Comparison of ENCODE assay signal across 1 cellular context in the genomic region with DNA sequence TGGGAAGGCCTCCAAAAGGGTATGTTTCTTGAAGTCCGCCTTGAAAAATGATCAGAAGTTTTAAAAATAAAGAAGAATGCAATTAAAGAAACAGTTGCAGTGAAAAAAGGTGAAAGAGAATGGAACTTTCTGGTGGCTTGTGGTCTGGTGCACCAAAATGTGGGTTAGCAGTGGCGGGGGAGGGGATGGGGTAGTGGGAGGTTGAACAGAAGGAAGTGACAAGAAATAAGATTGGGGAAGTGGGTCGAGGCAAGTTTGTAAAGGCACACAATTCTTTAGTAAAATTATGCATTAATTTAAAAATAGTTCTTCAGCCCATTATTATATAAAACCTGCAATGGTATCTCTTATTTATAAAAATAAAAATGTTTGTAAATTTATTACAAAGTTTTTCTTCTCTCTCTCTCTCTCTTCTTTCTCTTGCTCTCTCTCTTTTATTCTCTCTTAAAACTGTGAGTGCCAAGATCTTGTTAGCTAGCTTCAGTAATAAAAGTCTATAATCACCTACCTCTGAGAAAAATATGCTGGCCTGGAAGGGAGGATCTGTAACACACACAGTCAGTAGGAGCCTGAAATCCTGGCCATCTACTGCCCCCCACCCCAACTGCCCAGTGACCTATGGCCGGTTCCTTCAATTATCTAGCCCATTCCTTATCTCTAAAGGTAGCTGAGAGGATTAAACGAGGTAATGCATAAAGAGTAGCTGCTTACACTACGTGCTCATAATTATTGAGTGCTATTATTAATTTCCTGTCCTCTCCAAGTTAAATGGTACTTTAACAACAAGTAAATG.
TF ChIP-seq lines count a peak whose summit lies in the region.

No MANE protein-coding gene starts in this region.

TF ChIP-seq in SK-N-SH, 30 proteins besides CTCF, POLR2A, EP300 and RAD21:
- TF ChIP-seq, protein P1, sequence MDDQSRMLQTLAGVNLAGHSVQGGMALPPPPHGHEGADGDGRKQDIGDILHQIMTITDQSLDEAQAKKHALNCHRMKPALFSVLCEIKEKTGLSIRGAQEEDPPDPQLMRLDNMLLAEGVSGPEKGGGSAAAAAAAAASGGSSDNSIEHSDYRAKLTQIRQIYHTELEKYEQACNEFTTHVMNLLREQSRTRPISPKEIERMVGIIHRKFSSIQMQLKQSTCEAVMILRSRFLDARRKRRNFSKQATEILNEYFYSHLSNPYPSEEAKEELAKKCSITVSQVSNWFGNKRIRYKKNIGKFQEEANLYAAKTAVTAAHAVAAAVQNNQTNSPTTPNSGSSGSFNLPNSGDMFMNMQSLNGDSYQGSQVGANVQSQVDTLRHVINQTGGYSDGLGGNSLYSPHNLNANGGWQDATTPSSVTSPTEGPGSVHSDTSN (IDR thresholded peaks at IDR 0.05) = no peak
- TF ChIP-seq, protein P2, sequence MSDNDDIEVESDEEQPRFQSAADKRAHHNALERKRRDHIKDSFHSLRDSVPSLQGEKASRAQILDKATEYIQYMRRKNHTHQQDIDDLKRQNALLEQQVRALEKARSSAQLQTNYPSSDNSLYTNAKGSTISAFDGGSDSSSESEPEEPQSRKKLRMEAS (IDR thresholded peaks at IDR 0.05; ENCODE audit: low read depth) = no peak
- no peak for TF ChIP-seq EZH2phosphoT487 (IDR thresholded peaks at IDR 0.05; ENCODE audit: borderline replicate concordance, low read depth)
- no peak for TF ChIP-seq CHD2 (IDR thresholded peaks at IDR 0.05; ENCODE audit: low read length, partially characterized antibody)
- TF ChIP-seq, protein P3, sequence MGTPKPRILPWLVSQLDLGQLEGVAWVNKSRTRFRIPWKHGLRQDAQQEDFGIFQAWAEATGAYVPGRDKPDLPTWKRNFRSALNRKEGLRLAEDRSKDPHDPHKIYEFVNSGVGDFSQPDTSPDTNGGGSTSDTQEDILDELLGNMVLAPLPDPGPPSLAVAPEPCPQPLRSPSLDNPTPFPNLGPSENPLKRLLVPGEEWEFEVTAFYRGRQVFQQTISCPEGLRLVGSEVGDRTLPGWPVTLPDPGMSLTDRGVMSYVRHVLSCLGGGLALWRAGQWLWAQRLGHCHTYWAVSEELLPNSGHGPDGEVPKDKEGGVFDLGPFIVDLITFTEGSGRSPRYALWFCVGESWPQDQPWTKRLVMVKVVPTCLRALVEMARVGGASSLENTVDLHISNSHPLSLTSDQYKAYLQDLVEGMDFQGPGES (IDR thresholded peaks at IDR 0.05; ENCODE audit: low read depth, low read length) = no peak
- TF ChIP-seq, protein P4, sequence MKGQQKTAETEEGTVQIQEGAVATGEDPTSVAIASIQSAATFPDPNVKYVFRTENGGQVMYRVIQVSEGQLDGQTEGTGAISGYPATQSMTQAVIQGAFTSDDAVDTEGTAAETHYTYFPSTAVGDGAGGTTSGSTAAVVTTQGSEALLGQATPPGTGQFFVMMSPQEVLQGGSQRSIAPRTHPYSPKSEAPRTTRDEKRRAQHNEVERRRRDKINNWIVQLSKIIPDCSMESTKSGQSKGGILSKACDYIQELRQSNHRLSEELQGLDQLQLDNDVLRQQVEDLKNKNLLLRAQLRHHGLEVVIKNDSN (IDR thresholded peaks at IDR 0.05; ENCODE audit: borderline replicate concordance, low read depth) = no peak
- no peak for TF ChIP-seq GATA2 (CRISPR knock-in tag; IDR thresholded peaks at IDR 0.05)
- TF ChIP-seq ELF1 (IDR thresholded peaks at IDR 0.05) = no peak
- no peak for TF ChIP-seq NRF1 (IDR thresholded peaks at IDR 0.05; ENCODE audit: low read depth, low read length)
- no peak for TF ChIP-seq TEAD4 (IDR thresholded peaks at IDR 0.05; ENCODE audit: borderline replicate concordance, insufficient read depth)
TF ChIP-seq in SK-N-SH: peak in this region for 0.
